ENCODE assay signal across 14 cellular contexts in the genomic region with DNA sequence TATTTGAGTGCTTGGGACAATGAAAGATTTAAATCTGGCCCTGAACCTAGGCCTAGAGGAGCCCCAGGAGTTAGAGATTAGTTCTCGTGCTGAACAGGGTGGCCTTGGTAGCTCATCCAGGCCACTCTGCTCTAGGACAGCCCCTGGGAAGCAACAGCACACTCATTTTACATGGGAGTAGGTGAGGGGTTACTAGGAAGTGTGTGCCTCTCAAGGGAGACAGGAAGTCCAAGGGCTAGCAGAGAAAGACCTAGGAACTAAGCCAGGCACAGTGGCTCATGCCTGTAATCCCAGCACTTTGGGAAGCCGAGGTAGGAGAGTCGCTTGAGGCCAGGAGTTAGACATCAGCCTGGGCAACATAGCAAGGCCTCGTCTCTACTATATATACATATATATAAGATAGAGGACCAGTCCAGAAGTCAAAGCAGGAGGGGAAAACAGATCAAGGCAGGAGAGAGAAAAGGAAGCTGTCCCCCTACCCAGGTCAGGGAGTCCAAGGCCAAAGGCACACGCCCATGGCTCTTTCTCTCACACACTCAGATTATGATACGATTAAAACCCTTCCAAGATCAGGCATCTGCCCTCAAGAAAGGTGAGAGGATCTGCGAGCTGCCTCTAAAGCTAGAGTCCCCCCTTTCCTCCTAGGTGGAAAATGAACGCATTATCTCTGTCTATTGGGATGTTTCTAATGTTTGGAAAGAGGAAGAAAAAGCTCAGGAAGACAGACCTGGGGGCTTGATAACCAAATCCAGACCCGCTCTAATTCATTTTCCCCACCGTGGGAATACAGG. TPM values are rescaled to one million over a fixed set of nuclear protein-coding genes. Genes with fewer than 3 reads are reported as not detected.
DNase-seq lines count a peak whose midpoint lies in the region; ATAC-seq, FAIRE-seq and TF ChIP-seq lines count a peak whose summit lies in the region.
"Had no signal": no experiment of that assay in that cellular context is flagged by ENCODE, and none has a peak within 500 bp of the region (broad histone marks: within the 10 kb centered on the region; RNA-seq: fewer than 3 reads in every experiment).

No MANE protein-coding gene starts in this region.

- H2AFZ ChIP-seq in H9 (ENCODE audit: low read length) (no peak overlapping the region), mesenchymal stem cell (ENCODE audit: low read depth, low read length) (no peak overlapping the region)

- peaks cover 10 to 35% of the 10 kb centered on the region in 2 experiments for H3K36me3 ChIP-seq in mesenchymal stem cell (ENCODE audit: control insufficient read depth in 1 of 2, insufficient read depth in 2 of 2, low read depth in 1 of 2, low read length in 2 of 2)
- H3K36me3 ChIP-seq: uterus had no signal

- peaks cover 6 to 20% (median 16%) of the 10 kb centered on the region in 3 experiments; a peak in 6 of 7 replicates for H3K36me3 Mint-ChIP-seq in H9 (ENCODE audit: insufficient read depth in 1 of 3, low read depth in 3 of 3)
- peaks cover 0 to 18% of the 10 kb centered on the region in 2 donors for H3K36me3 Mint-ChIP-seq in activated naive CD4-positive, alpha-beta T cell treated with anti-CD3 and anti-CD28 coated beads, Interleukin-2, amount 50 U/mL, for 72 hours

- H2BK20ac ChIP-seq in H9 (ENCODE audit: low read depth, low read length, poor library complexity, severe bottlenecking), result no peak overlapping the region

- no peaks in the 10 kb centered on the region for H3K23me2 ChIP-seq in H9 (ENCODE audit: insufficient read length, low read depth, low read length, poor library complexity, severe bottlenecking)

- H2BK120ac ChIP-seq in H9 (ENCODE audit: low read depth, low read length, poor library complexity, severe bottlenecking), result no peak overlapping the region
- H2BK120ac ChIP-seq in mesenchymal stem cell (ENCODE audit: low read depth, low read length), result no peak overlapping the region

- H2AK5ac ChIP-seq in H9 (ENCODE audit: insufficient read length, low read length) (no peak overlapping the region), mesenchymal stem cell (ENCODE audit: low read length, severe bottlenecking) (no peak overlapping the region)

- no peak overlapping the region for H3K14ac ChIP-seq in H9 (ENCODE audit: insufficient read depth, low read length)
- H3K14ac ChIP-seq in mesenchymal stem cell (ENCODE audit: low read length in 2 of 2), result no peak overlapping the region

- H2BK15ac ChIP-seq in H9 (ENCODE audit: low read depth, low read length) (no peak overlapping the region), mesenchymal stem cell (ENCODE audit: low read depth, poor library complexity, severe bottlenecking) (peak overlapping the region; percentile 54)

- peak; percentile 8 for DNase-seq in ACHN
- no peak for DNase-seq in H9
- DNase-seq in activated naive CD4-positive, alpha-beta T cell treated with anti-CD3 and anti-CD28 coated beads, Interleukin-2, amount 50 U/mL, for 72 hours (ENCODE audit: low spot score in 2 of 2), result no peak
- DNase-seq in mesenchymal stem cell, result no peak
- DNase-seq in D721Med (ENCODE audit: insufficient read length, low spot score), result no peak
- no peak for DNase-seq in C1 segment of cervical spinal cord (lab: John Stamatoyannopoulos, UW)
- no peak for DNase-seq in A172 (ENCODE audit: low spot score)
- DNase-seq: body of pancreas; mucosa of descending colon; NCI-H1694 treated with DMSO at 0.1 percent for 48 hours; NK-92 treated with Interleukin-12 subunit alpha and Interleukin-12 subunit beta, amount 100 ng/mL, for 24 hours; uterus had no signal

- H4K8ac ChIP-seq in H9 (replicated peaks; ENCODE audit: insufficient read length, low read depth, low read length), result no peak overlapping the region
- no peak overlapping the region for H4K8ac ChIP-seq in mesenchymal stem cell (ENCODE audit: low read length)

- no peak for FAIRE-seq in D721Med (lab: Jason Lieb, UNC)

- H3K27me3 ChIP-seq in H9 (ENCODE audit: insufficient read depth, low read length) (no peaks in the 10 kb centered on the region), mesenchymal stem cell (ENCODE audit: control insufficient read depth in 1 of 2, insufficient read depth in 1 of 2, low read length in 2 of 2) (no peaks in the 10 kb centered on the region)
- H3K27me3 ChIP-seq: body of pancreas, uterus had no signal

- H3K27ac Mint-ChIP-seq in H9, result peak overlapping the region in 2 of 3 experiments; percentile 14 to 52; a peak in 3 of 7 replicates
- peak overlapping the region; percentile 82 to 92 for H3K27ac Mint-ChIP-seq in activated naive CD4-positive, alpha-beta T cell treated with anti-CD3 and anti-CD28 coated beads, Interleukin-2, amount 50 U/mL, for 72 hours

- ATAC-seq in activated naive CD4-positive, alpha-beta T cell treated with anti-CD3 and anti-CD28 coated beads, Interleukin-2, amount 50 U/mL, for 72 hours, result peak; percentile 30 to 47
- no peak for ATAC-seq in HG03469 (IDR thresholded peaks at IDR 0.05; ENCODE audit: unreplicated experiment)
- ATAC-seq: body of pancreas had no signal

- peaks cover 14 to 17% of the 10 kb centered on the region in 2 experiments for H3K4me1 Mint-ChIP-seq in H9

- H3K4me1 ChIP-seq in H9 (ENCODE audit: insufficient read depth, low read length) (no peaks in the 10 kb centered on the region), mesenchymal stem cell (ENCODE audit: control insufficient read depth, insufficient read depth, low read depth, low read length) (peaks cover 3% of the 10 kb centered on the region)
- H3K4me1 ChIP-seq: body of pancreas, uterus had no signal

- H2BK12ac ChIP-seq in H9 (ENCODE audit: insufficient read length, low read depth, low read length) (no peak overlapping the region), mesenchymal stem cell (ENCODE audit: low read length in 2 of 2) (no peak overlapping the region)

- H3K4ac ChIP-seq in H9 (ENCODE audit: low read depth, low read length) (no peak overlapping the region), mesenchymal stem cell (ENCODE audit: low read depth in 1 of 2, low read length in 2 of 2) (no peak overlapping the region)

- TF ChIP-seq CTCF in H9 (conservative IDR thresholded peaks at IDR 0.05) (no peak), D721Med (IDR thresholded peaks at IDR 0.05; ENCODE audit: insufficient read depth, missing control alignments) (no peak)

- no peak overlapping the region for H3K56ac ChIP-seq in H9 (ENCODE audit: insufficient read length, low read depth, low read length)

- H3K79me1 ChIP-seq in H9 (ENCODE audit: insufficient read depth, low read depth, low read length, poor library complexity, severe bottlenecking) (no peaks in the 10 kb centered on the region), mesenchymal stem cell (replicated peaks; ENCODE audit: low read length, poor library complexity, severe bottlenecking) (peaks cover 8% of the 10 kb centered on the region)

- H3K9me3 ChIP-seq in H9 (ENCODE audit: control insufficient read depth, low read depth, low read length), result no peaks in the 10 kb centered on the region
- no peaks in the 10 kb centered on the region for H3K9me3 ChIP-seq in mesenchymal stem cell (ENCODE audit: control insufficient read depth, low read length)
- H3K9me3 ChIP-seq: body of pancreas, mucosa of descending colon, uterus had no signal

- H3K27ac ChIP-seq in H9 (ENCODE audit: insufficient read length, low read depth, low read length), result no peak overlapping the region
- no peak overlapping the region for H3K27ac ChIP-seq in mesenchymal stem cell (ENCODE audit: low read length, poor library complexity, severe bottlenecking)
- H3K27ac ChIP-seq: body of pancreas, SK-N-MC had no signal

- H4K91ac ChIP-seq in H9 (ENCODE audit: insufficient read length, low read depth, low read length) (no peak overlapping the region), mesenchymal stem cell (ENCODE audit: low read length) (no peak overlapping the region)

- H4K5ac ChIP-seq in H9 (ENCODE audit: insufficient read length, low read depth, low read length), result no peak overlapping the region

- no peak overlapping the region for H3K23ac ChIP-seq in H9 (ENCODE audit: insufficient read length, low read depth, low read length)
- H3K23ac ChIP-seq in mesenchymal stem cell (ENCODE audit: low read length in 2 of 2), result no peak overlapping the region

- no peak overlapping the region for H2BK5ac ChIP-seq in H9 (ENCODE audit: insufficient read length, low read length)
- H2BK5ac ChIP-seq in mesenchymal stem cell (ENCODE audit: low read depth, low read length, poor library complexity, severe bottlenecking), result no peak overlapping the region

- no peak overlapping the region for H3K4me3 Mint-ChIP-seq in H9

- H3K18ac ChIP-seq in H9 (ENCODE audit: insufficient read length, low read depth, low read length) (no peak overlapping the region), mesenchymal stem cell (ENCODE audit: low read depth in 1 of 2, low read length in 2 of 2) (no peak overlapping the region)

- no CpG with 5 or more reads among the region's 10 CpGs for WGBS in H9 (ENCODE audit: extremely low coverage, insufficient read length, low lambda C conversion rate)
- 94% methylated on average over 7 of the region's 10 CpGs for WGBS in mesenchymal stem cell

- in situ Hi-C loops in ACHN (cut with HindIII; ENCODE audit: low pct_ligation_motif_present, low pct_unique_long_range_greater_than_20kb, low sequenced_read_pairs), result no loop called here

- H3K4me3 ChIP-seq in mesenchymal stem cell (ENCODE audit: insufficient read depth in 1 of 2, low read depth in 1 of 2, low read length in 2 of 2), result no peak overlapping the region
- H3K4me3 ChIP-seq: body of pancreas, mucosa of descending colon, SK-N-MC, uterus had no signal

- no peak overlapping the region for H3K4me2 ChIP-seq in H9 (ENCODE audit: insufficient read depth, insufficient read length, low read length)
- no peak overlapping the region for H3K4me2 ChIP-seq in mesenchymal stem cell (ENCODE audit: low read length, poor library complexity, severe bottlenecking)

- no peaks in the 10 kb centered on the region for H3K27me3 Mint-ChIP-seq in H9 (ENCODE audit: low read depth)

- H3K79me2 ChIP-seq in H9 (ENCODE audit: insufficient read depth, low read length), result no peaks in the 10 kb centered on the region

- H3K9me3 Mint-ChIP-seq in H9, result no peaks in the 10 kb centered on the region
- no peaks in the 10 kb centered on the region for H3K9me3 Mint-ChIP-seq in activated naive CD4-positive, alpha-beta T cell treated with anti-CD3 and anti-CD28 coated beads, Interleukin-2, amount 50 U/mL, for 72 hours

- H3K9ac ChIP-seq in H9 (ENCODE audit: extremely low read depth, insufficient read length, low read length) (no peak overlapping the region), mesenchymal stem cell (ENCODE audit: low read length) (peak overlapping the region; percentile 30)

- H4K20me1 ChIP-seq in H9 (ENCODE audit: control insufficient read depth, insufficient read depth, insufficient read length), result no peaks in the 10 kb centered on the region

- no peak overlapping the region for H3T11ph ChIP-seq in H9 (ENCODE audit: low read length)

RNA-seq across cellular contexts. Expression of a gene that starts 7.8 kb away (rescaled TPM):
- total RNA-seq in H9 (2021), result 8.2 and 12.4 TPM in 2 replicates
- 1 to 10 TPM; 8.7 to 9.5 TPM for total RNA-seq in activated naive CD4-positive, alpha-beta T cell treated with anti-CD3 and anti-CD28 coated beads, Interleukin-2, amount 50 U/mL, for 72 hours
- polyA plus RNA-seq in mesenchymal stem cell (2013, experiment 1 of 2), result 7.8 TPM
- polyA plus RNA-seq in mesenchymal stem cell (2013, experiment 2 of 2), result 7.5 TPM
- total RNA-seq in A172 (2014; rRNA removed; shearing (Covaris generic)), result 8.5 and 13.0 TPM in 2 replicates

RNA-seq across cellular contexts. Expression of a gene that starts 31.5 kb away (rescaled TPM):
- total RNA-seq in H9 (2021), result 1.0 and 1.1 TPM in 2 replicates
- not detected for total RNA-seq in activated naive CD4-positive, alpha-beta T cell treated with anti-CD3 and anti-CD28 coated beads, Interleukin-2, amount 50 U/mL, for 72 hours
- polyA plus RNA-seq in mesenchymal stem cell (2013, experiment 1 of 2), result 0.41 TPM
- polyA plus RNA-seq in mesenchymal stem cell (2013, experiment 2 of 2), result 0.38 TPM
- total RNA-seq in A172 (2014; rRNA removed; shearing (Covaris generic)), result 0.17 TPM in 1 of 2 replicates, not detected in the other
- total RNA-seq: body of pancreas had no signal

RNA-seq across cellular contexts. Expression of a gene that starts 55.9 kb away (rescaled TPM):
- 0.35 TPM in 2 replicates for total RNA-seq in H9 (2021)
- not detected for total RNA-seq in activated naive CD4-positive, alpha-beta T cell treated with anti-CD3 and anti-CD28 coated beads, Interleukin-2, amount 50 U/mL, for 72 hours
- not detected for polyA plus RNA-seq in mesenchymal stem cell (2013, experiment 1 of 2)
- polyA plus RNA-seq in mesenchymal stem cell (2013, experiment 2 of 2), result not detected
- total RNA-seq in A172 (2014; rRNA removed; shearing (Covaris generic)), result not detected in 2 replicates
